In the genomic region with DNA sequence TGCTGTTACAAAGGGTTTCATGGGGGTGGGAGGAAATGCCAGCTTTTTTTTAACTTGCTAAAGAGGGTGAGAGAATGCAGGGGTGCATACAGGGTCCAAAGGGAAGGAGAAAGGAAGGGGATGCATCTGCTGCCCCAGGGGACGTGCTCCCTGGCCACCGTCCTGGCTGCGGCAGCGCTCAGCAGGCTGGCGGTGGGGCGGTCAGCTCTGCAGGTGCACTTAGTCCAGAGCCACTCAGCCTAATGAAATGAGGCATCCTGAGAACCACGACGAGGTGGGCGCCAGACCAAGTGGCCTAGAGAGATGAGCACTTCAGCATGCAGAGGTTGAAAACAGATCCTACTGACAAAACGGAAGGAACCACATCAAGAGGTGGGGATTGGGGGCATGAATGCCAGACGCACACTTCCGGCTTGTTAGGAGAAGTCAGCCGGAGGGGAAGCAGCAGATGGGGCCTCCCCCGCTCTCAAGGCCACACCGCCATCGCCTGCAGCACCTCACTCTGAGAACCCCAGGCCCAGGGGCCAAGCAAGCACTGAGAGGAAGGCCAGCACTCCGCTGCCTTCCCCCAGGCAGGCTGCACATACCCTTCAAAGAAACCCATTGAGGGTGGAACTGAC, we compare ENCODE assay signal across 8 cellular contexts.
DNase-seq lines count a peak whose midpoint lies in the region; ATAC-seq and TF ChIP-seq lines count a peak whose summit lies in the region.

No MANE protein-coding gene starts in this region.

- ATAC-seq in GM19351 (IDR thresholded peaks at IDR 0.05; ENCODE audit: unreplicated experiment) = no peak
- no peak for ATAC-seq in body of pancreas

- WGBS in sigmoid colon, 2 donors = 64 to 94% methylated on average over 17 of the region's 17 CpGs
- WGBS in body of pancreas, 2 donors = 71 to 88% methylated on average over 13 to 17 of the region's 17 CpGs

- no peak for TF ChIP-seq EP300 in sigmoid colon (IDR thresholded peaks at IDR 0.05)

- H3K9me3 ChIP-seq in sigmoid colon (no peaks in the 10 kb centered on the region), body of pancreas (no peaks in the 10 kb centered on the region), MG63 (no peaks in the 10 kb centered on the region)

- DNase-seq in GM13976 (ENCODE audit: low spot score) (peak; percentile 92), KBM-7 (peak; percentile 39), sigmoid colon (no peak), body of pancreas (no peak), MG63 (no peak)
- DNase-seq in activated naive CD4-positive, alpha-beta T cell treated with anti-CD3 and anti-CD28 coated beads, Interleukin-2, amount 50 U/mL, for 16 hours = peak; percentile 62
- DNase-seq in stimulated activated CD4-positive, alpha-beta T cell treated with anti-CD3 and anti-CD28 coated beads, Interleukin-4, amount 100 ng/mL, for 24 hours = peak; percentile 56

- H3K27ac ChIP-seq in sigmoid colon (no peak overlapping the region), body of pancreas (no peak overlapping the region)

- no peak for TF ChIP-seq POLR2A in sigmoid colon (IDR thresholded peaks at IDR 0.05)
- no peak for TF ChIP-seq POLR2A in body of pancreas (IDR thresholded peaks at IDR 0.05)

- H3K4me3 ChIP-seq in sigmoid colon = no peak overlapping the region
- no peak overlapping the region for H3K4me3 ChIP-seq in body of pancreas
- no peak overlapping the region for H3K4me3 ChIP-seq in MG63

- H3K4me1 ChIP-seq in sigmoid colon = no peaks in the 10 kb centered on the region
- no peaks in the 10 kb centered on the region for H3K4me1 ChIP-seq in body of pancreas

- intact Hi-C loops in sigmoid colon (cut with DNase I) = no loop called here
- intact Hi-C loops in body of pancreas (cut with DNase I) = no loop called here

- H3K27me3 ChIP-seq in sigmoid colon = no peaks in the 10 kb centered on the region
- H3K27me3 ChIP-seq in body of pancreas = no peaks in the 10 kb centered on the region
- H3K27me3 ChIP-seq in MG63 = no peaks in the 10 kb centered on the region

- peaks cover 0 to 3% (median 0%) of the 10 kb centered on the region in 4 donors for H3K36me3 ChIP-seq in sigmoid colon
- H3K36me3 ChIP-seq in body of pancreas (replicated peaks in 1 of 2; ENCODE audit: insufficient read depth in 1 of 2, low read depth in 2 of 2) = no peaks in the 10 kb centered on the region
- 0 out of 2 replicates have a peak, but pooled peaks cover under 1% of the 10 kb centered on the region for H3K36me3 ChIP-seq in MG63

- no peak for TF ChIP-seq CTCF in GM13976 (IDR thresholded peaks at IDR 0.05; ENCODE audit: borderline replicate concordance, control extremely low read depth, extremely low read depth, insufficient read depth, missing control alignments)
- TF ChIP-seq CTCF in sigmoid colon (IDR thresholded peaks at IDR 0.05) = no peak
- no peak for TF ChIP-seq CTCF in body of pancreas (IDR thresholded peaks at IDR 0.05)

- in situ Hi-C loops in GM13976 (cut with MboI; ENCODE audit: low sequenced_read_pairs, unreplicated experiment) (no loop called here), KBM-7 (cut with MboI; ENCODE audit: low pct_unique_long_range_greater_than_20kb, low sequenced_read_pairs) (no loop called here)

Comparison
In these comparisons a context has a peak if more than half of its experiments do, and no peak if none do; other contexts are left out.
1. DNase-seq: peak in GM13976 (single experiment), KBM-7 (single experiment), activated naive CD4-positive, alpha-beta T cell treated with anti-CD3 and anti-CD28 coated beads, Interleukin-2, amount 50 U/mL, for 16 hours (single experiment) and stimulated activated CD4-positive, alpha-beta T cell treated with anti-CD3 and anti-CD28 coated beads, Interleukin-4, amount 100 ng/mL, for 24 hours (single experiment); none in sigmoid colon (single experiment), body of pancreas (0 of 4) and MG63 (single experiment).